8 cellular contexts compared by ENCODE assay signal in the genomic region with DNA sequence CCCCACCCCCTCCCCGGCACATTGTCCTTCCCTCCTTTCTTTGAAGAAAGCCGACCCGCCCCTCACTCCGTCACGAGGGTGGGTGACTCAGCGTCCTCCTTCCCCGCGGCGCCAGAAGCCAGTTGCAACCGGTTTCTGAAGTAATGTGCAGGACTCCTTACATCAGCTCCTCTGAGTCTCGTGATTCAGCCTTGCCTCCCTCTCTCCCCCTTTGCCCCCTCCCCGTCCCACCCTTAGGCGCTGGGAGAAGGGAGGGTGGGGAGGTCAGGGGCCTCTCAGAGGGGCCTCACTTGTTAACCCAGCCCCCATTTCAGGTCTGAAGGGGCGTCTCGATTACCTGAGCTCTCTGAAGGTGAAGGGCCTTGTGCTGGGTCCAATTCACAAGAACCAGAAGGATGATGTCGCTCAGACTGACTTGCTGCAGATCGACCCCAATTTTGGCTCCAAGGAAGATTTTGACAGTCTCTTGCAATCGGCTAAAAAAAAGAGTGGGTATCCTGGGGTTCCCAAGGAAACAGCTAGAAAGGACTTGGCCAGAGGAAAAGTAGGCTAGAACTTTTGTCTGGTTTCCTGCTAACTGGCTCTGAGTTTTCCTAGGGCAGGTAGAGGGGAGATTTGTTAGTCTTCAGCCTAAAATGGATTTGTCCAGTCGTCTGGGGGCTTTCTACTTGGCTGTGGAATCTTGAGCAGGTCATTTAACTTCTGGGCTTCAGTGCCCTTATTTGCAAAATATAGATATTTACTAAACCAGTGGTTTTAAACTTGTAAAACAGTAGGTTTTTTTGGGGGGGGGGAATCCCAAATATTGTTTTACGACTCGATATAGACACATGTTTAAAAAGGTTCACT. TPM values are rescaled to one million over a fixed set of nuclear protein-coding genes. Genes with fewer than 3 reads are reported as not detected.
A peak's percentile ranks its signal among the peaks of the same experiment; 100 is the strongest.
DNase-seq lines count a peak whose midpoint lies in the region; ATAC-seq, FAIRE-seq and TF ChIP-seq lines count a peak whose summit lies in the region.

No MANE protein-coding gene starts in this region.

- TF ChIP-seq EP300 in HepG2 (IDR thresholded peaks at IDR 0.05; ENCODE audit: low read depth in 2 of 2, low read length in 2 of 2): peak; percentile 22 to 68; a peak in 3 of 4 replicates
- TF ChIP-seq EP300 in HepG2 (CRISPR knock-in tag; IDR thresholded peaks at IDR 0.05; ENCODE audit: borderline replicate concordance): no peak; the same call in 1 of the 2 replicates

- H3K4me1 ChIP-seq in ACC112 (ENCODE audit: control insufficient read depth, insufficient read depth, low read length, unreplicated experiment) (peaks cover 45% of the 10 kb centered on the region), HepG2 (ENCODE audit: insufficient read depth, low read length) (peaks cover 63% of the 10 kb centered on the region)

- H4K20me1 ChIP-seq in HepG2 (ENCODE audit: insufficient read depth, low read length): peaks cover 19% of the 10 kb centered on the region; the same call in 1 of the 2 replicates

- H3K36me3 ChIP-seq in ACC112 (ENCODE audit: insufficient read depth, low read length) (peaks cover 40% of the 10 kb centered on the region), HepG2 (replicated peaks in 1 of 2; ENCODE audit: control insufficient read depth in 1 of 2, insufficient read depth in 2 of 2, low read length in 2 of 2) (peaks cover 27 to 67% of the 10 kb centered on the region in 2 experiments)

- intact Hi-C loops in HepG2 (cut with micrococcal nuclease; ENCODE audit: unreplicated experiment): loop anchor here (1.0 to 2.0 kb wide), 2 partner anchors 26 to 95 kb away; a partner anchor contains a TSS

- POLR2A ChIA-PET in HepG2 (lab: Yijun Ruan, JAX): interaction anchor here (0.6 to 5.8 kb wide), 23 partner anchors 8 to 885 kb away, joined by 3 to 90 read pairs (median 6); a partner anchor contains a TSS

- no TSS peak for BruUV-seq in HepG2 (replicated peaks; lab: Mats Ljungman, UMichigan)

- peak overlapping the region; percentile 95 for H3K27ac ChIP-seq in ACC112 (ENCODE audit: low read depth, low read length)
- peak overlapping the region; percentile 93 for H3K27ac ChIP-seq in HepG2 (ENCODE audit: extremely low read length, insufficient read depth, low read length)

- H3K9me3 ChIP-seq in HepG2 (ENCODE audit: low read length): no peaks in the 10 kb centered on the region

- ATAC-seq in GM18520 (IDR thresholded peaks at IDR 0.05; ENCODE audit: unreplicated experiment): peak; percentile 23
- peak; percentile 25 for ATAC-seq in HG03060 (IDR thresholded peaks at IDR 0.05; ENCODE audit: low read depth, unreplicated experiment)
- ATAC-seq in HepG2: peak; percentile 33

- H3K27me3 ChIP-seq in ACC112 (ENCODE audit: insufficient read depth, low read length): no peaks in the 10 kb centered on the region
- no peaks in the 10 kb centered on the region; a peak in 1 of 5 replicates for H3K27me3 ChIP-seq in HepG2 (ENCODE audit: control insufficient read depth in 1 of 2, insufficient read depth in 2 of 2, low read length in 2 of 2)

- peak overlapping the region; percentile 92 for H3K9ac ChIP-seq in HepG2 (ENCODE audit: insufficient read depth, low read depth, low read length)

- peak in 1 of 2 experiments; percentile 50; a peak in 1 of 4 replicates for TF ChIP-seq POLR2A in HepG2 (IDR thresholded peaks at IDR 0.05; ENCODE audit: insufficient read depth in 1 of 2, low read depth in 2 of 2, low read length in 2 of 2)

- CTCF ChIA-PET in HepG2 (lab: Yijun Ruan, JAX; ENCODE audit: low intra/inter-chr PET ratio, low total read pairs): no interaction called here

- peak; percentile 87 for DNase-seq in NCI-H2227 treated with DMSO at 0.1 percent for 48 hours (lab: John Stamatoyannopoulos, UW)
- peak; percentile 91 to 92 for DNase-seq in activated CD4-positive, alpha-beta T cell treated with anti-CD3 and anti-CD28 coated beads for 24 hours (ENCODE audit: low read depth in 2 of 2)
- peak; percentile 98 for DNase-seq in choroid plexus epithelial cell (ENCODE audit: low read depth)
- DNase-seq in HepG2 (ENCODE audit: low spot score): peak; percentile 88
- peak; percentile 89 to 91 for DNase-seq in stimulated activated CD4-positive, alpha-beta T cell treated with anti-CD3 and anti-CD28 coated beads, Interleukin-2, amount 100 ng/mL, for 48 hours

- WGBS in HepG2 (ENCODE audit: low lambda C conversion rate): 5% methylated on average over 21 of the region's 21 CpGs

- peak; percentile 30 for FAIRE-seq in HepG2 (lab: Jason Lieb, UNC)

- no peak overlapping the region for H2AFZ ChIP-seq in ACC112 (ENCODE audit: low read length, unreplicated experiment)
- no peak overlapping the region for H2AFZ ChIP-seq in HepG2 (ENCODE audit: low read length)

- no peak for TF ChIP-seq RAD21 in HepG2 (CRISPR knock-in tag; IDR thresholded peaks at IDR 0.05)

- H3K4me2 ChIP-seq in HepG2 (ENCODE audit: low read depth, low read length): peak overlapping the region; percentile 81

- no peak for TF ChIP-seq CTCF in choroid plexus epithelial cell (conservative IDR thresholded peaks at IDR 0.05; ENCODE audit: low read depth, low read length)
- TF ChIP-seq CTCF in HepG2 (CRISPR knock-in tag; IDR thresholded peaks at IDR 0.05): no peak

- peak overlapping the region; percentile 90 for H3K4me3 ChIP-seq in ACC112 (ENCODE audit: low read depth, low read length)
- peak overlapping the region; percentile 100 for H3K4me3 ChIP-seq in choroid plexus epithelial cell (ENCODE audit: low read depth, low read length)
- peak overlapping the region; percentile 92 to 99 (median 94) for H3K4me3 ChIP-seq in HepG2 (replicated peaks in 1 of 3; ENCODE audit: insufficient read depth in 1 of 3, low read depth in 2 of 3, low read length in 3 of 3)

- in situ Hi-C loops in HepG2 (cut with HindIII; ENCODE audit: extremely low pct_ligation_motif_present, low pct_unique_long_range_greater_than_20kb): no loop called here

- H3K79me2 ChIP-seq in ACC112 (ENCODE audit: control insufficient read depth, insufficient read depth, low read length, unreplicated experiment): peaks cover 59% of the 10 kb centered on the region
- peaks cover 61% of the 10 kb centered on the region for H3K79me2 ChIP-seq in HepG2 (ENCODE audit: insufficient read depth, low read length)

RNA-seq across cellular contexts. Expression of a gene that starts 1.1 kb away (rescaled TPM):
- 94.8 and 213 TPM in 2 replicates for total RNA-seq in HepG2 (2016; rRNA removed; fragmentation: Illumina TruSeq; extraction: Trizol)
- 38.0 and 39.9 TPM in 2 replicates for total RNA-seq in HepG2 (2016; cell fraction: cytosol; rRNA removed; fragmentation: Illumina TruSeq; extraction: Trizol; ENCODE audit: low read depth)
- 86.4 and 215 TPM in 2 replicates for total RNA-seq in HepG2 (2016; cell fraction: insoluble cytoplasmic fraction; rRNA removed; fragmentation: Illumina TruSeq; extraction: Trizol)
- total RNA-seq in HepG2 (2016; cell fraction: membrane; rRNA removed; fragmentation: Illumina TruSeq; extraction: Trizol): 38.3 and 41.7 TPM in 2 replicates
- 205 and 227 TPM in 2 replicates for total RNA-seq in HepG2 (2016; cell fraction: nucleus; rRNA removed; fragmentation: Illumina TruSeq; extraction: Trizol)
- 225 and 226 TPM in 2 replicates for polyA plus RNA-seq in HepG2 (2011; rRNA removed)
- 197 and 232 TPM in 2 replicates for polyA plus RNA-seq in HepG2 (2011; cell fraction: cytosol; rRNA removed)
- 387 TPM in 2 replicates for polyA plus RNA-seq in HepG2 (2011; cell fraction: nucleus; rRNA removed)
- polyA plus RNA-seq in HepG2 (2012): 155 and 209 TPM in 2 replicates
- polyA plus RNA-seq in HepG2 (2016; cell fraction: cytosol; fragmentation: Illumina TruSeq; extraction: Trizol; ENCODE audit: low read depth): 14.6 and 16.2 TPM in 2 replicates
- polyA plus RNA-seq in HepG2 (2016; cell fraction: insoluble cytoplasmic fraction; fragmentation: Illumina TruSeq; extraction: Trizol; ENCODE audit: low read depth): 86.8 and 89.1 TPM in 2 replicates
- polyA plus RNA-seq in HepG2 (2016; cell fraction: membrane; fragmentation: Illumina TruSeq; extraction: Trizol; ENCODE audit: low read depth): 14.4 and 19.1 TPM in 2 replicates
- 322 and 351 TPM in 2 replicates for polyA plus RNA-seq in HepG2 (2016; cell fraction: nucleus; fragmentation: Illumina TruSeq; extraction: Trizol; ENCODE audit: insufficient read depth, low read depth)
- polyA minus RNA-seq in HepG2 (2011; rRNA and poly(A)+ RNA removed; ENCODE audit: low replicate concordance): 232 and 734 TPM in 2 replicates
- 189 and 204 TPM in 2 replicates for polyA minus RNA-seq in HepG2 (2011; cell fraction: cytosol; rRNA and poly(A)+ RNA removed)
- 166 and 194 TPM in 2 replicates for polyA minus RNA-seq in HepG2 (2011; cell fraction: nucleus; rRNA and poly(A)+ RNA removed)

RNA-seq across cellular contexts. Expression of a gene that starts 39.4 kb away (rescaled TPM):
- total RNA-seq in HepG2 (2016; rRNA removed; fragmentation: Illumina TruSeq; extraction: Trizol): not detected in 2 replicates
- total RNA-seq in HepG2 (2016; cell fraction: cytosol; rRNA removed; fragmentation: Illumina TruSeq; extraction: Trizol; ENCODE audit: low read depth): not detected in 2 replicates
- not detected in 2 replicates for total RNA-seq in HepG2 (2016; cell fraction: insoluble cytoplasmic fraction; rRNA removed; fragmentation: Illumina TruSeq; extraction: Trizol)
- total RNA-seq in HepG2 (2016; cell fraction: membrane; rRNA removed; fragmentation: Illumina TruSeq; extraction: Trizol): not detected in 2 replicates
- not detected in 2 replicates for total RNA-seq in HepG2 (2016; cell fraction: nucleus; rRNA removed; fragmentation: Illumina TruSeq; extraction: Trizol)
- not detected in 2 replicates for polyA plus RNA-seq in HepG2 (2011; rRNA removed)
- polyA plus RNA-seq in HepG2 (2011; cell fraction: cytosol; rRNA removed): not detected in 2 replicates
- polyA plus RNA-seq in HepG2 (2011; cell fraction: nucleus; rRNA removed): not detected in 2 replicates
- polyA plus RNA-seq in HepG2 (2012): not detected in 2 replicates
- not detected in 2 replicates for polyA plus RNA-seq in HepG2 (2016; cell fraction: cytosol; fragmentation: Illumina TruSeq; extraction: Trizol; ENCODE audit: low read depth)
- polyA plus RNA-seq in HepG2 (2016; cell fraction: insoluble cytoplasmic fraction; fragmentation: Illumina TruSeq; extraction: Trizol; ENCODE audit: low read depth): not detected in 2 replicates
- not detected in 2 replicates for polyA plus RNA-seq in HepG2 (2016; cell fraction: membrane; fragmentation: Illumina TruSeq; extraction: Trizol; ENCODE audit: low read depth)
- polyA plus RNA-seq in HepG2 (2016; cell fraction: nucleus; fragmentation: Illumina TruSeq; extraction: Trizol; ENCODE audit: insufficient read depth, low read depth): not detected in 2 replicates
- 0.21 TPM in 1 of 2 replicates, not detected in the other for polyA minus RNA-seq in HepG2 (2011; rRNA and poly(A)+ RNA removed; ENCODE audit: low replicate concordance)
- not detected in 2 replicates for polyA minus RNA-seq in HepG2 (2011; cell fraction: cytosol; rRNA and poly(A)+ RNA removed)
- polyA minus RNA-seq in HepG2 (2011; cell fraction: nucleus; rRNA and poly(A)+ RNA removed): not detected in 2 replicates

RNA-seq across cellular contexts. Expression of a gene that starts 42.4 kb away (rescaled TPM):
- total RNA-seq in HepG2 (2016; rRNA removed; fragmentation: Illumina TruSeq; extraction: Trizol): 68.4 and 83.3 TPM in 2 replicates
- 73.1 and 74.3 TPM in 2 replicates for total RNA-seq in HepG2 (2016; cell fraction: cytosol; rRNA removed; fragmentation: Illumina TruSeq; extraction: Trizol; ENCODE audit: low read depth)
- total RNA-seq in HepG2 (2016; cell fraction: insoluble cytoplasmic fraction; rRNA removed; fragmentation: Illumina TruSeq; extraction: Trizol): 64.4 and 81.2 TPM in 2 replicates
- total RNA-seq in HepG2 (2016; cell fraction: membrane; rRNA removed; fragmentation: Illumina TruSeq; extraction: Trizol): 35.8 and 38.0 TPM in 2 replicates
- total RNA-seq in HepG2 (2016; cell fraction: nucleus; rRNA removed; fragmentation: Illumina TruSeq; extraction: Trizol): 65.9 and 69.3 TPM in 2 replicates
- polyA plus RNA-seq in HepG2 (2011; rRNA removed): 77.0 and 84.6 TPM in 2 replicates
- 65.2 and 92.4 TPM in 2 replicates for polyA plus RNA-seq in HepG2 (2011; cell fraction: cytosol; rRNA removed)
- 200 and 217 TPM in 2 replicates for polyA plus RNA-seq in HepG2 (2011; cell fraction: nucleus; rRNA removed)
- 46.6 and 65.2 TPM in 2 replicates for polyA plus RNA-seq in HepG2 (2012)
- polyA plus RNA-seq in HepG2 (2016; cell fraction: cytosol; fragmentation: Illumina TruSeq; extraction: Trizol; ENCODE audit: low read depth): 14.6 and 16.3 TPM in 2 replicates
- 58.9 and 67.1 TPM in 2 replicates for polyA plus RNA-seq in HepG2 (2016; cell fraction: insoluble cytoplasmic fraction; fragmentation: Illumina TruSeq; extraction: Trizol; ENCODE audit: low read depth)
- polyA plus RNA-seq in HepG2 (2016; cell fraction: membrane; fragmentation: Illumina TruSeq; extraction: Trizol; ENCODE audit: low read depth): 19.3 and 20.8 TPM in 2 replicates
- 134 and 146 TPM in 2 replicates for polyA plus RNA-seq in HepG2 (2016; cell fraction: nucleus; fragmentation: Illumina TruSeq; extraction: Trizol; ENCODE audit: insufficient read depth, low read depth)
- polyA minus RNA-seq in HepG2 (2011; rRNA and poly(A)+ RNA removed; ENCODE audit: low replicate concordance): 110 and 251 TPM in 2 replicates
- 31.0 and 38.8 TPM in 2 replicates for polyA minus RNA-seq in HepG2 (2011; cell fraction: cytosol; rRNA and poly(A)+ RNA removed)
- 217 and 271 TPM in 2 replicates for polyA minus RNA-seq in HepG2 (2011; cell fraction: nucleus; rRNA and poly(A)+ RNA removed)

RNA-seq across cellular contexts. Expression of a gene that starts 49.2 kb away (rescaled TPM):
- not detected in 2 replicates for total RNA-seq in HepG2 (2016; rRNA removed; fragmentation: Illumina TruSeq; extraction: Trizol)
- not detected in 2 replicates for total RNA-seq in HepG2 (2016; cell fraction: cytosol; rRNA removed; fragmentation: Illumina TruSeq; extraction: Trizol; ENCODE audit: low read depth)
- not detected in 2 replicates for total RNA-seq in HepG2 (2016; cell fraction: insoluble cytoplasmic fraction; rRNA removed; fragmentation: Illumina TruSeq; extraction: Trizol)
- total RNA-seq in HepG2 (2016; cell fraction: membrane; rRNA removed; fragmentation: Illumina TruSeq; extraction: Trizol): not detected in 2 replicates
- not detected in 2 replicates for total RNA-seq in HepG2 (2016; cell fraction: nucleus; rRNA removed; fragmentation: Illumina TruSeq; extraction: Trizol)
- polyA plus RNA-seq in HepG2 (2011; rRNA removed): not detected in 2 replicates
- polyA plus RNA-seq in HepG2 (2011; cell fraction: cytosol; rRNA removed): not detected in 2 replicates
- polyA plus RNA-seq in HepG2 (2011; cell fraction: nucleus; rRNA removed): not detected in 2 replicates
- 0.55 TPM in 1 of 2 replicates, not detected in the other for polyA plus RNA-seq in HepG2 (2012)
- polyA plus RNA-seq in HepG2 (2016; cell fraction: cytosol; fragmentation: Illumina TruSeq; extraction: Trizol; ENCODE audit: low read depth): not detected in 2 replicates
- not detected in 2 replicates for polyA plus RNA-seq in HepG2 (2016; cell fraction: insoluble cytoplasmic fraction; fragmentation: Illumina TruSeq; extraction: Trizol; ENCODE audit: low read depth)
- not detected in 2 replicates for polyA plus RNA-seq in HepG2 (2016; cell fraction: membrane; fragmentation: Illumina TruSeq; extraction: Trizol; ENCODE audit: low read depth)
- polyA plus RNA-seq in HepG2 (2016; cell fraction: nucleus; fragmentation: Illumina TruSeq; extraction: Trizol; ENCODE audit: insufficient read depth, low read depth): not detected in 2 replicates
- not detected in 2 replicates for polyA minus RNA-seq in HepG2 (2011; rRNA and poly(A)+ RNA removed; ENCODE audit: low replicate concordance)
- not detected in 2 replicates for polyA minus RNA-seq in HepG2 (2011; cell fraction: cytosol; rRNA and poly(A)+ RNA removed)
- not detected in 2 replicates for polyA minus RNA-seq in HepG2 (2011; cell fraction: nucleus; rRNA and poly(A)+ RNA removed)

RNA-seq across cellular contexts. Expression of a gene that starts 50.0 kb away (rescaled TPM):
- total RNA-seq in HepG2 (2016; rRNA removed; fragmentation: Illumina TruSeq; extraction: Trizol): 26.9 and 29.2 TPM in 2 replicates
- total RNA-seq in HepG2 (2016; cell fraction: cytosol; rRNA removed; fragmentation: Illumina TruSeq; extraction: Trizol; ENCODE audit: low read depth): 11.5 and 13.1 TPM in 2 replicates
- total RNA-seq in HepG2 (2016; cell fraction: insoluble cytoplasmic fraction; rRNA removed; fragmentation: Illumina TruSeq; extraction: Trizol): 28.7 and 31.4 TPM in 2 replicates
- total RNA-seq in HepG2 (2016; cell fraction: membrane; rRNA removed; fragmentation: Illumina TruSeq; extraction: Trizol): 21.4 and 25.5 TPM in 2 replicates
- 19.8 and 21.0 TPM in 2 replicates for total RNA-seq in HepG2 (2016; cell fraction: nucleus; rRNA removed; fragmentation: Illumina TruSeq; extraction: Trizol)
- 30.0 and 36.6 TPM in 2 replicates for polyA plus RNA-seq in HepG2 (2011; rRNA removed)
- polyA plus RNA-seq in HepG2 (2011; cell fraction: cytosol; rRNA removed): 40.4 and 44.3 TPM in 2 replicates
- 58.1 and 64.7 TPM in 2 replicates for polyA plus RNA-seq in HepG2 (2011; cell fraction: nucleus; rRNA removed)
- polyA plus RNA-seq in HepG2 (2012): 34.4 and 38.4 TPM in 2 replicates
- polyA plus RNA-seq in HepG2 (2016; cell fraction: cytosol; fragmentation: Illumina TruSeq; extraction: Trizol; ENCODE audit: low read depth): 16.7 and 21.3 TPM in 2 replicates
- 46.7 and 47.9 TPM in 2 replicates for polyA plus RNA-seq in HepG2 (2016; cell fraction: insoluble cytoplasmic fraction; fragmentation: Illumina TruSeq; extraction: Trizol; ENCODE audit: low read depth)
- 24.0 and 30.0 TPM in 2 replicates for polyA plus RNA-seq in HepG2 (2016; cell fraction: membrane; fragmentation: Illumina TruSeq; extraction: Trizol; ENCODE audit: low read depth)
- polyA plus RNA-seq in HepG2 (2016; cell fraction: nucleus; fragmentation: Illumina TruSeq; extraction: Trizol; ENCODE audit: insufficient read depth, low read depth): 28.2 and 33.5 TPM in 2 replicates
- polyA minus RNA-seq in HepG2 (2011; rRNA and poly(A)+ RNA removed; ENCODE audit: low replicate concordance): 75.1 and 110 TPM in 2 replicates
- 15.7 and 21.4 TPM in 2 replicates for polyA minus RNA-seq in HepG2 (2011; cell fraction: cytosol; rRNA and poly(A)+ RNA removed)
- 39.8 and 49.6 TPM in 2 replicates for polyA minus RNA-seq in HepG2 (2011; cell fraction: nucleus; rRNA and poly(A)+ RNA removed)

Comparison
In these comparisons a context has a peak if more than half of its experiments do, and no peak if none do; other contexts are left out.
1. Peak in every context shown above with its lines: DNase-seq, ATAC-seq, H3K4me3 ChIP-seq and H3K27ac ChIP-seq.